11 cellular contexts compared by ENCODE assay signal in genomic region chr13:45781553-45782326, GRCh38.
DNase-seq lines count a peak whose midpoint lies in the region; ATAC-seq and TF ChIP-seq lines count a peak whose summit lies in the region.
"Had no signal": no experiment of that assay in that cellular context is flagged by ENCODE, and none has a peak within 500 bp of the region (broad histone marks: within the 10 kb centered on the region; RNA-seq: fewer than 3 reads in every experiment).

No MANE protein-coding gene starts in this region.

- peak; percentile 65 to 89; a peak in 3 of 4 replicates for TF ChIP-seq EP300 in SK-N-SH (IDR thresholded peaks at IDR 0.05; ENCODE audit: borderline replicate concordance in 1 of 2, low read depth in 1 of 2, low read length in 1 of 2)

- no peak overlapping the region for H3K4me3 Mint-ChIP-seq in stimulated activated effector memory CD8-positive, alpha-beta T cell treated with anti-CD3 and anti-CD28 coated beads, Interleukin-12 subunit alpha, Interleukin-12 subunit beta, amount 100 ng/mL, for 72 hours
- no peak overlapping the region for H3K4me3 Mint-ChIP-seq in progenitor cell of endocrine pancreas (ENCODE audit: low read depth)
- H3K4me3 Mint-ChIP-seq: endodermal cell, GM23338 had no signal

- peak overlapping the region; percentile 26 for H3K4me2 ChIP-seq in SK-N-SH
- H3K4me2 ChIP-seq: GM23338 had no signal

- no peaks in the 10 kb centered on the region for H3K9me3 ChIP-seq in SK-N-SH
- H3K9me3 ChIP-seq in mucosa of descending colon: no peaks in the 10 kb centered on the region

- H3K4me3 ChIP-seq in SK-N-SH (ENCODE audit: low read depth in 2 of 2, low read length in 1 of 2) (no peak overlapping the region), mucosa of descending colon (no peak overlapping the region)
- H3K4me3 ChIP-seq: GM23338 had no signal

- no peaks in the 10 kb centered on the region for H3K27me3 ChIP-seq in SK-N-SH (ENCODE audit: insufficient read depth)

- no peaks in the 10 kb centered on the region for H3K36me3 Mint-ChIP-seq in stimulated activated effector memory CD8-positive, alpha-beta T cell treated with anti-CD3 and anti-CD28 coated beads, Interleukin-12 subunit alpha, Interleukin-12 subunit beta, amount 100 ng/mL, for 72 hours
- no peaks in the 10 kb centered on the region for H3K36me3 Mint-ChIP-seq in progenitor cell of endocrine pancreas (ENCODE audit: insufficient read depth)

- no peak overlapping the region for H2AFZ ChIP-seq in SK-N-SH (ENCODE audit: low read depth)
- H2AFZ ChIP-seq: GM23338 had no signal

- no peaks in the 10 kb centered on the region for H3K9me3 Mint-ChIP-seq in stimulated activated effector memory CD8-positive, alpha-beta T cell treated with anti-CD3 and anti-CD28 coated beads, Interleukin-12 subunit alpha, Interleukin-12 subunit beta, amount 100 ng/mL, for 72 hours
- H3K9me3 Mint-ChIP-seq in progenitor cell of endocrine pancreas (ENCODE audit: low read depth): no peaks in the 10 kb centered on the region
- H3K9me3 Mint-ChIP-seq: endodermal cell, GM23338 had no signal

- H3K79me2 ChIP-seq in SK-N-SH (ENCODE audit: insufficient read depth): no peaks in the 10 kb centered on the region

- peaks cover 14 to 44% of the 10 kb centered on the region in 2 experiments; a peak in 3 of 4 replicates for H3K4me1 ChIP-seq in SK-N-SH (ENCODE audit: control insufficient read depth in 1 of 2, insufficient read depth in 2 of 2, low read depth in 1 of 2, low read length in 1 of 2)
- peaks cover 10% of the 10 kb centered on the region for H3K4me1 ChIP-seq in mucosa of descending colon (ENCODE audit: low read depth)

- no peaks in the 10 kb centered on the region for H4K20me1 ChIP-seq in SK-N-SH (ENCODE audit: insufficient read depth)

- TF ChIP-seq CTCF in SK-N-SH (IDR thresholded peaks at IDR 0.05) (no peak), mucosa of descending colon (IDR thresholded peaks at IDR 0.05) (no peak), progenitor cell of endocrine pancreas (IDR thresholded peaks at IDR 0.05; ENCODE audit: unreplicated experiment) (no peak)

- POLR2A ChIA-PET in SK-N-SH (lab: Yijun Ruan, JAX): interaction anchor here (0.6 kb wide), 1 partner anchor 183 kb away, joined by 3 read pairs; no protein-coding TSS in a partner anchor

- H3K9ac ChIP-seq in SK-N-SH: no peak overlapping the region

- peak; percentile 52 for DNase-seq in DMS53 treated with DMSO at 0.1 percent for 48 hours (lab: John Stamatoyannopoulos, UW; ENCODE audit: unreplicated experiment)
- peak; percentile 60 for DNase-seq in NCI-H187 treated with DMSO at 0.1 percent for 48 hours (lab: John Stamatoyannopoulos, UW)
- DNase-seq in SK-N-SH: peak; percentile 90
- DNase-seq in mucosa of descending colon: peak; percentile 48 to 68 (median 51)
- no peak for DNase-seq in stimulated activated effector memory CD8-positive, alpha-beta T cell treated with anti-CD3 and anti-CD28 coated beads, Interleukin-12 subunit alpha, Interleukin-12 subunit beta, amount 100 ng/mL, for 72 hours (ENCODE audit: low spot score in 2 of 2)
- DNase-seq in progenitor cell of endocrine pancreas (ENCODE audit: low spot score, unreplicated experiment): no peak
- no peak for DNase-seq in UCSD-AML1 (lab: John Stamatoyannopoulos, UW; ENCODE audit: unreplicated experiment)
- DNase-seq: endodermal cell had no signal

- ATAC-seq in mucosa of descending colon (peak; percentile 68), HG03159 (IDR thresholded peaks at IDR 0.05; ENCODE audit: unreplicated experiment) (no peak)
- ATAC-seq in stimulated activated effector memory CD8-positive, alpha-beta T cell treated with anti-CD3 and anti-CD28 coated beads, Interleukin-12 subunit alpha, Interleukin-12 subunit beta, amount 100 ng/mL, for 72 hours: no peak
- ATAC-seq: GM23338; naive thymus-derived CD4-positive, alpha-beta T cell had no signal

- H3K27ac ChIP-seq in SK-N-SH (ENCODE audit: low read depth in 2 of 2, low read length in 1 of 2): peak overlapping the region in 1 of 2 experiments; percentile 77; a peak in 2 of 4 replicates

- no peaks in the 10 kb centered on the region for H3F3A ChIP-seq in SK-N-SH (replicated peaks; ENCODE audit: insufficient read depth)

- intact Hi-C loops in mucosa of descending colon (cut with DNase I, micrococcal nuclease): no loop called here

- H3K27me3 Mint-ChIP-seq in progenitor cell of endocrine pancreas: peaks cover 11% of the 10 kb centered on the region

- WGBS in SK-N-SH (ENCODE audit: low lambda C conversion rate): 14% methylated on average over 13 of the region's 14 CpGs

- TF ChIP-seq RAD21 in SK-N-SH (IDR thresholded peaks at IDR 0.05; ENCODE audit: low read length): no peak; the same call in 1 of the 2 replicates

- H3K9me2 ChIP-seq in SK-N-SH: no peaks in the 10 kb centered on the region

- peaks cover 10% of the 10 kb centered on the region for H3K4me1 Mint-ChIP-seq in stimulated activated effector memory CD8-positive, alpha-beta T cell treated with anti-CD3 and anti-CD28 coated beads, Interleukin-12 subunit alpha, Interleukin-12 subunit beta, amount 100 ng/mL, for 72 hours
- peaks cover 2% of the 10 kb centered on the region for H3K4me1 Mint-ChIP-seq in progenitor cell of endocrine pancreas (ENCODE audit: low read depth)

- CTCF ChIA-PET in SK-N-SH (lab: Yijun Ruan, JAX): interaction anchor here (0.6 to 1.2 kb wide), 6 partner anchors 10 to 540 kb away, joined by 3 to 4 read pairs (median 3); no protein-coding TSS in a partner anchor

- H3K27ac Mint-ChIP-seq in stimulated activated effector memory CD8-positive, alpha-beta T cell treated with anti-CD3 and anti-CD28 coated beads, Interleukin-12 subunit alpha, Interleukin-12 subunit beta, amount 100 ng/mL, for 72 hours: no peak overlapping the region
- H3K27ac Mint-ChIP-seq in progenitor cell of endocrine pancreas: no peak overlapping the region
- H3K27ac Mint-ChIP-seq: endodermal cell, GM23338 had no signal

- no peaks in the 10 kb centered on the region for H3K36me3 ChIP-seq in SK-N-SH (replicated peaks in 1 of 2; ENCODE audit: control insufficient read depth in 1 of 2, insufficient read depth in 2 of 2, low read length in 1 of 2)
- H3K36me3 ChIP-seq in mucosa of descending colon (ENCODE audit: low read depth): no peaks in the 10 kb centered on the region

TF ChIP-seq in SK-N-SH, 30 proteins besides CTCF, POLR2A, EP300 and RAD21:
- TF ChIP-seq MEF2A (IDR thresholded peaks at IDR 0.05; ENCODE audit: borderline replicate concordance, low read depth): 0 out of 2 replicates have a peak, but pooled peaks have one; percentile 43
- TF ChIP-seq GABPA (IDR thresholded peaks at IDR 0.05; ENCODE audit: low read depth): no peak
- TF ChIP-seq MXI1 (IDR thresholded peaks at IDR 0.05; ENCODE audit: low read depth, low read length): peak; percentile 59
- peak; percentile 98 for TF ChIP-seq NFIC (IDR thresholded peaks at IDR 0.05; ENCODE audit: borderline replicate concordance)
- peak; percentile 46; the same call in 1 of the 2 replicates for TF ChIP-seq RXRA (IDR thresholded peaks at IDR 0.05; ENCODE audit: borderline replicate concordance, low read depth)
- TF ChIP-seq FOXJ3 (CRISPR knock-in tag; IDR thresholded peaks at IDR 0.05): peak; percentile 92
- 0 out of 2 replicates have a peak, but pooled peaks have one; percentile 11 for TF ChIP-seq PBX3 (IDR thresholded peaks at IDR 0.05)
- TF ChIP-seq USF1 (IDR thresholded peaks at IDR 0.05; ENCODE audit: borderline replicate concordance, low read depth): no peak
- TF ChIP-seq RCOR1 (IDR thresholded peaks at IDR 0.05; ENCODE audit: low read length): peak; percentile 100
- TF ChIP-seq TAF1 (IDR thresholded peaks at IDR 0.05; ENCODE audit: borderline replicate concordance, low read depth, low read length): no peak
- peak; percentile 93 for TF ChIP-seq CHD2 (IDR thresholded peaks at IDR 0.05; ENCODE audit: low read length, partially characterized antibody)
- 0 out of 2 replicates have a peak, but pooled peaks have one; percentile 21 for TF ChIP-seq POLR2AphosphoS5 (IDR thresholded peaks at IDR 0.05; ENCODE audit: low read depth, low read length)
- peak; percentile 82 for TF ChIP-seq GATA2 (CRISPR knock-in tag; IDR thresholded peaks at IDR 0.05)
- peak; percentile 78 for TF ChIP-seq TCF12 (IDR thresholded peaks at IDR 0.05)
- no peak for TF ChIP-seq EZH2phosphoT487 (IDR thresholded peaks at IDR 0.05; ENCODE audit: borderline replicate concordance, low read depth)
- TF ChIP-seq NRF1 (IDR thresholded peaks at IDR 0.05; ENCODE audit: low read depth, low read length): peak; percentile 26; the same call in 1 of the 2 replicates

Comparison
In these comparisons a context has a peak if more than half of its experiments do, and no peak if none do; other contexts are left out.
1. DNase-seq: peak in DMS53 treated with DMSO at 0.1 percent for 48 hours (single experiment), NCI-H187 treated with DMSO at 0.1 percent for 48 hours (single experiment), SK-N-SH (single experiment) and mucosa of descending colon (3 of 3); none in stimulated activated effector memory CD8-positive, alpha-beta T cell treated with anti-CD3 and anti-CD28 coated beads, Interleukin-12 subunit alpha, Interleukin-12 subunit beta, amount 100 ng/mL, for 72 hours (0 of 2), progenitor cell of endocrine pancreas (single experiment) and UCSD-AML1 (single experiment).